Comparison of ENCODE assay signal across 8 cellular contexts in genomic region chr10:119199231-119199992, GRCh38. TPM values are rescaled to one million over a fixed set of nuclear protein-coding genes. Genes with fewer than 3 reads are reported as not detected.
A peak's percentile ranks its signal among the peaks of the same experiment; 100 is the strongest.
DNase-seq lines count a peak whose midpoint lies in the region; ATAC-seq, FAIRE-seq and TF ChIP-seq lines count a peak whose summit lies in the region.

No MANE protein-coding gene starts in this region.

- no peaks in the 10 kb centered on the region for H3K9me2 ChIP-seq in hepatocyte (replicated peaks; ENCODE audit: insufficient read depth)

- 64% methylated on average over 9 of the region's 9 CpGs for WGBS in GM12878 (ENCODE audit: insufficient coverage, insufficient replicate concordance, low lambda C conversion rate, missing lambda C conversion rate)
- WGBS in hepatocyte (ENCODE audit: low lambda C conversion rate, missing lambda C conversion rate), result 41% methylated on average over 9 of the region's 9 CpGs

- no peak overlapping the region for H2AFZ ChIP-seq in GM12878 (ENCODE audit: control insufficient read depth, low read depth, low read length)
- H2AFZ ChIP-seq in hepatocyte, result no peak overlapping the region

- DNase-seq in A673 (ENCODE audit: low spot score) (peak; percentile 86), GM06990 (ENCODE audit: extremely low read depth, insufficient read length) (no peak), HUDEP-2 (lab: John Stamatoyannopoulos, UW; ENCODE audit: unreplicated experiment in 76 of 76) (peak in 44 of 76 experiments; percentile 4 to 69 (median 24)), SHP77 (lab: John Stamatoyannopoulos, UW) (peak; percentile 80 to 86), GM12878 (ENCODE audit: low read depth, low spot score) (no peak), hepatocyte (ENCODE audit: low spot score) (peak; percentile 88), retinal pigment epithelial cell (ENCODE audit: low read depth) (no peak)

- TF ChIP-seq CTCF in A673 (conservative IDR thresholded peaks at IDR 0.05; ENCODE audit: low read depth, low read length) (peak; percentile 86), GM06990 (IDR thresholded peaks at IDR 0.05; ENCODE audit: insufficient read depth, low read length, poor library complexity, severe bottlenecking) (peak; percentile 68), GM12878 (IDR thresholded peaks at IDR 0.05 in 2 of 3, conservative IDR thresholded peaks at IDR 0.05 in 1 of 3; ENCODE audit: control insufficient read depth in 2 of 3, extremely low read depth in 1 of 3, insufficient read depth in 1 of 3, low read depth in 3 of 3, low read length in 3 of 3) (peak; percentile 72 to 88 (median 80)), hepatocyte (IDR thresholded peaks at IDR 0.05; ENCODE audit: poor library complexity) (peak; percentile 85), retinal pigment epithelial cell (conservative IDR thresholded peaks at IDR 0.05; ENCODE audit: low read depth, low read length) (peak; percentile 83)

- H3K79me2 ChIP-seq in GM12878 (ENCODE audit: control insufficient read depth, insufficient read depth, low read length) (no peaks in the 10 kb centered on the region), hepatocyte (no peaks in the 10 kb centered on the region)

- POLR2A ChIA-PET in A673 (lab: Charles Lee; ENCODE audit: low non-redundant PET), result no interaction called here
- POLR2A ChIA-PET in GM12878 (lab: Charles Lee), result interaction anchor here (0.6 to 2.2 kb wide), 6 partner anchors 12 to 743 kb away, joined by 3 to 6 read pairs (median 3); no protein-coding TSS in a partner anchor

- H3K27ac ChIP-seq in A673 (ENCODE audit: low read depth, low read length, poor library complexity, severe bottlenecking), result no peak overlapping the region
- no peak overlapping the region for H3K27ac ChIP-seq in GM12878 (ENCODE audit: control insufficient read depth, insufficient read depth)
- H3K27ac ChIP-seq in hepatocyte, result no peak overlapping the region

- FAIRE-seq in GM12878 (lab: Jason Lieb, UNC), result peak; percentile 81

- H4K20me1 ChIP-seq in GM12878 (ENCODE audit: control insufficient read depth, insufficient read depth), result no peaks in the 10 kb centered on the region
- H4K20me1 ChIP-seq in hepatocyte (ENCODE audit: insufficient read depth, poor library complexity, severe bottlenecking), result no peaks in the 10 kb centered on the region

- RAD21 ChIA-PET in GM12878 (lab: Charles Lee; ENCODE audit: unreplicated experiment), result interaction anchor here (0.7 to 3.1 kb wide), 43 partner anchors 9 to 466 kb away, joined by 3 to 42 read pairs (median 4); partner anchors contain the start of genes GRK5, NANOS1 and RGS10

- ATAC-seq in GM12878, result peak; percentile 93
- ATAC-seq in GM21447 (IDR thresholded peaks at IDR 0.05; ENCODE audit: unreplicated experiment), result no peak

- no peak overlapping the region for H3K4me3 ChIP-seq in A673 (ENCODE audit: low read depth, low read length, poor library complexity, severe bottlenecking)
- no peak overlapping the region for H3K4me3 ChIP-seq in GM06990 (replicated peaks; ENCODE audit: low read depth, low read length)
- no peak overlapping the region for H3K4me3 ChIP-seq in GM12878
- no peak overlapping the region for H3K4me3 ChIP-seq in hepatocyte
- no peak overlapping the region for H3K4me3 ChIP-seq in retinal pigment epithelial cell (ENCODE audit: low read length)

- TF ChIP-seq EP300 in GM12878 (IDR thresholded peaks at IDR 0.05; ENCODE audit: borderline replicate concordance in 1 of 2, control insufficient read depth in 1 of 2, low read depth in 2 of 2, low read length in 2 of 2), result no peak

- no TSS peak for BruUV-seq in A673 (replicated peaks; lab: Mats Ljungman, UMichigan)
- BruUV-seq in GM12878 (replicated peaks; lab: Mats Ljungman, UMichigan), result no TSS peak

- H3K4me2 ChIP-seq in GM12878 (ENCODE audit: control insufficient read depth, insufficient read depth) (no peak overlapping the region), hepatocyte (peak overlapping the region; percentile 55)

- CTCF ChIA-PET in A673 (lab: Charles Lee), result interaction anchor here (0.5 to 2.1 kb wide), 13 partner anchors 7 to 724 kb away, joined by 3 to 35 read pairs (median 7); partner anchors contain the start of gene PRDX3
- CTCF ChIA-PET in GM12878 (lab: Yijun Ruan, JAX), result interaction anchor here (0.5 to 7.4 kb wide), 78 partner anchors 9 to 1703 kb away, joined by 3 to 89 read pairs (median 4); partner anchors contain the start of genes CACUL1, GRK5, NANOS1 and PRDX3

- no peak for TF ChIP-seq POLR2A in GM12878 (IDR thresholded peaks at IDR 0.05; ENCODE audit: low read depth, low read length)

- SMC1A ChIA-PET in GM12878 (lab: Charles Lee; ENCODE audit: uncharacterized antibody, unreplicated experiment), result interaction anchor here (0.6 to 3.0 kb wide), 47 partner anchors 9 to 632 kb away, joined by 3 to 30 read pairs (median 4); no protein-coding TSS in a partner anchor

- no peaks in the 10 kb centered on the region for H3K27me3 ChIP-seq in A673 (replicated peaks; ENCODE audit: insufficient read depth, low read depth, low read length, poor library complexity)
- no peaks in the 10 kb centered on the region for H3K27me3 ChIP-seq in GM06990 (replicated peaks; ENCODE audit: control insufficient read depth, insufficient read depth, low read length)
- H3K27me3 ChIP-seq in GM12878 (replicated peaks in 1 of 2; ENCODE audit: control insufficient read depth in 2 of 2, insufficient read depth in 2 of 2, low read length in 1 of 2), result no peaks in the 10 kb centered on the region
- H3K27me3 ChIP-seq in hepatocyte, result no peaks in the 10 kb centered on the region

- H3K4me1 ChIP-seq in A673 (ENCODE audit: insufficient read depth, low read length, poor library complexity, severe bottlenecking) (peaks cover 14% of the 10 kb centered on the region), GM12878 (ENCODE audit: control insufficient read depth, insufficient read depth, low read length) (no peaks in the 10 kb centered on the region), hepatocyte (ENCODE audit: insufficient read depth) (no peaks in the 10 kb centered on the region)

- TF ChIP-seq RAD21 in GM12878 (IDR thresholded peaks at IDR 0.05; ENCODE audit: insufficient read depth, low read depth, low read length), result peak; percentile 84

- no peak overlapping the region for H3K9ac ChIP-seq in GM12878 (ENCODE audit: control insufficient read depth, insufficient read depth, low read length)

- H3K36me3 ChIP-seq in A673 (ENCODE audit: insufficient read depth, low read length, poor library complexity, severe bottlenecking) (no peaks in the 10 kb centered on the region), GM06990 (ENCODE audit: control insufficient read depth, insufficient read depth, low read length) (no peaks in the 10 kb centered on the region), GM12878 (ENCODE audit: control insufficient read depth in 2 of 2, insufficient read depth in 2 of 2, low read length in 1 of 2) (no peaks in the 10 kb centered on the region), hepatocyte (replicated peaks; ENCODE audit: insufficient read depth, low read depth) (no peaks in the 10 kb centered on the region)

- H3K9me3 ChIP-seq in A673 (ENCODE audit: low read depth, low read length, poor library complexity, severe bottlenecking), result no peaks in the 10 kb centered on the region
- H3K9me3 ChIP-seq in GM12878 (replicated peaks; ENCODE audit: control insufficient read depth, insufficient read depth, low read length), result no peaks in the 10 kb centered on the region
- no peaks in the 10 kb centered on the region for H3K9me3 ChIP-seq in hepatocyte (ENCODE audit: low read depth)

- in situ Hi-C loops in GM12878 (cut with MboI), result loop anchor here (5.0 to 25.0 kb wide), 2 partner anchors 218 to 637 kb away; no protein-coding TSS in a partner anchor

- intact Hi-C loops in A673 (cut with micrococcal nuclease; ENCODE audit: unreplicated experiment), result loop anchor here (1.0 to 2.0 kb wide), 3 partner anchors 217 to 290 kb away; no protein-coding TSS in a partner anchor
- intact Hi-C loops in GM12878 (cut with micrococcal nuclease; ENCODE audit: unreplicated experiment), result loop anchor here (1.0 kb wide), 2 partner anchors 218 to 246 kb away; no protein-coding TSS in a partner anchor

RNA-seq across cellular contexts. Expression of gene GRK5, which starts 8.0 kb away (rescaled TPM):
- 54.7 and 58.2 TPM in 2 replicates for total RNA-seq in A673 (2021)
- total RNA-seq in GM12878 (2013; cell fraction: nucleolus; rRNA removed), result 11.5 and 12.2 TPM in 2 replicates
- 15.3 and 15.6 TPM in 2 replicates for total RNA-seq in GM12878 (2014; rRNA removed)
- total RNA-seq in GM12878 (2014; rRNA removed; fragmentation: Illumina TruSeq; extraction: Trizol), result 13.4 and 14.1 TPM in 2 replicates
- 20.7 and 21.4 TPM in 2 replicates for total RNA-seq in GM12878 (2021)
- polyA plus RNA-seq in GM12878 (2011; ENCODE audit: low read depth), result 7.6 TPM
- 2.8 and 4.0 TPM in 2 replicates for polyA plus RNA-seq in GM12878 (2011; rRNA removed)
- 3.7 and 3.9 TPM in 2 replicates for polyA plus RNA-seq in GM12878 (2011; cell fraction: cytosol; rRNA removed)
- polyA plus RNA-seq in GM12878 (2011; cell fraction: nucleus; rRNA removed), result 7.0 and 7.8 TPM in 2 replicates
- 13.7 and 16.7 TPM in 2 replicates for polyA plus RNA-seq in GM12878 (2012)
- polyA plus RNA-seq in GM12878 (2014; fragmentation: Illumina TruSeq; extraction: Trizol), result 21.3 and 22.1 TPM in 2 replicates
- under 1 TPM; 0.11 to 0.86 TPM for polyA plus RNA-seq in GM12878 (2014; fragmentation: Nextera tagmentation; extraction: Ambion mirVana)
- polyA plus RNA-seq in GM12878 (2014; rRNA removed), result 13.4 and 13.9 TPM in 2 replicates
- 1 to 10 TPM; 5.7 to 6.7 TPM for polyA plus RNA-seq in GM12878 (2016; fragmentation: Nextera tagmentation; extraction: Ambion mirVana)
- polyA minus RNA-seq in GM12878 (2011; rRNA and poly(A)+ RNA removed), result 2.6 and 3.5 TPM in 2 replicates
- polyA minus RNA-seq in GM12878 (2011; cell fraction: cytosol; rRNA and poly(A)+ RNA removed), result 1.3 and 1.9 TPM in 2 replicates
- polyA minus RNA-seq in GM12878 (2011; cell fraction: nucleus; rRNA and poly(A)+ RNA removed), result 2.4 and 3.3 TPM in 2 replicates
- 19.9 and 20.5 TPM in 2 replicates for total RNA-seq in hepatocyte
- polyA plus RNA-seq in hepatocyte, result 7.6 and 8.7 TPM in 2 replicates

RNA-seq across cellular contexts. Expression of gene PRDX3, which starts 20.8 kb away (rescaled TPM):
- total RNA-seq in A673 (2021), result 215 and 234 TPM in 2 replicates
- total RNA-seq in GM12878 (2013; cell fraction: nucleolus; rRNA removed), result 46.3 and 60.4 TPM in 2 replicates
- 334 and 363 TPM in 2 replicates for total RNA-seq in GM12878 (2014; rRNA removed)
- 240 and 248 TPM in 2 replicates for total RNA-seq in GM12878 (2014; rRNA removed; fragmentation: Illumina TruSeq; extraction: Trizol)
- total RNA-seq in GM12878 (2021), result 195 TPM in 2 replicates
- 110 TPM for polyA plus RNA-seq in GM12878 (2011; ENCODE audit: low read depth)
- 463 and 554 TPM in 2 replicates for polyA plus RNA-seq in GM12878 (2011; rRNA removed)
- polyA plus RNA-seq in GM12878 (2011; cell fraction: cytosol; rRNA removed), result 198 and 231 TPM in 2 replicates
- polyA plus RNA-seq in GM12878 (2011; cell fraction: nucleus; rRNA removed), result 171 and 180 TPM in 2 replicates
- polyA plus RNA-seq in GM12878 (2012), result 130 and 177 TPM in 2 replicates
- 262 and 272 TPM in 2 replicates for polyA plus RNA-seq in GM12878 (2014; fragmentation: Illumina TruSeq; extraction: Trizol)
- polyA plus RNA-seq in GM12878 (2014; fragmentation: Nextera tagmentation; extraction: Ambion mirVana), result 1,000 to 10,000 TPM in 1 of 2 experiments, 100 to 1,000 TPM in 1; 827 to 1,431 TPM
- 254 and 258 TPM in 2 replicates for polyA plus RNA-seq in GM12878 (2014; rRNA removed)
- polyA plus RNA-seq in GM12878 (2016; fragmentation: Nextera tagmentation; extraction: Ambion mirVana), result 100 to 1,000 TPM; 631 to 689 TPM
- polyA minus RNA-seq in GM12878 (2011; rRNA and poly(A)+ RNA removed), result 268 and 279 TPM in 2 replicates
- 55.9 and 72.6 TPM in 2 replicates for polyA minus RNA-seq in GM12878 (2011; cell fraction: cytosol; rRNA and poly(A)+ RNA removed)
- 53.2 and 79.4 TPM in 2 replicates for polyA minus RNA-seq in GM12878 (2011; cell fraction: nucleus; rRNA and poly(A)+ RNA removed)
- 326 and 333 TPM in 2 replicates for total RNA-seq in hepatocyte
- 282 and 294 TPM in 2 replicates for polyA plus RNA-seq in hepatocyte

RNA-seq across cellular contexts. Expression of gene SFXN4, which starts 33.9 kb away (rescaled TPM):
- total RNA-seq in A673 (2021), result 67.3 and 72.9 TPM in 2 replicates
- total RNA-seq in GM12878 (2013; cell fraction: nucleolus; rRNA removed), result 17.9 and 30.9 TPM in 2 replicates
- total RNA-seq in GM12878 (2014; rRNA removed), result 41.7 and 44.9 TPM in 2 replicates
- 37.8 and 40.7 TPM in 2 replicates for total RNA-seq in GM12878 (2014; rRNA removed; fragmentation: Illumina TruSeq; extraction: Trizol)
- total RNA-seq in GM12878 (2021), result 39.7 and 45.3 TPM in 2 replicates
- polyA plus RNA-seq in GM12878 (2011; ENCODE audit: low read depth), result 22.3 TPM
- 40.7 and 48.5 TPM in 2 replicates for polyA plus RNA-seq in GM12878 (2011; rRNA removed)
- 31.6 and 32.4 TPM in 2 replicates for polyA plus RNA-seq in GM12878 (2011; cell fraction: cytosol; rRNA removed)
- 39.3 and 40.6 TPM in 2 replicates for polyA plus RNA-seq in GM12878 (2011; cell fraction: nucleus; rRNA removed)
- polyA plus RNA-seq in GM12878 (2012), result 21.5 and 27.6 TPM in 2 replicates
- polyA plus RNA-seq in GM12878 (2014; fragmentation: Illumina TruSeq; extraction: Trizol), result 45.9 and 81.1 TPM in 2 replicates
- polyA plus RNA-seq in GM12878 (2014; fragmentation: Nextera tagmentation; extraction: Ambion mirVana), result 100 to 1,000 TPM in 1 of 2 experiments, 10 to 100 TPM in 1; 71.9 to 111 TPM
- 51.8 and 54.4 TPM in 2 replicates for polyA plus RNA-seq in GM12878 (2014; rRNA removed)
- polyA plus RNA-seq in GM12878 (2016; fragmentation: Nextera tagmentation; extraction: Ambion mirVana), result 10 to 100 TPM; 58.1 to 61.2 TPM
- 22.2 and 24.2 TPM in 2 replicates for polyA minus RNA-seq in GM12878 (2011; rRNA and poly(A)+ RNA removed)
- polyA minus RNA-seq in GM12878 (2011; cell fraction: cytosol; rRNA and poly(A)+ RNA removed), result 10.5 and 13.4 TPM in 2 replicates
- polyA minus RNA-seq in GM12878 (2011; cell fraction: nucleus; rRNA and poly(A)+ RNA removed), result 7.7 and 16.3 TPM in 2 replicates
- total RNA-seq in hepatocyte, result 22.8 and 27.2 TPM in 2 replicates
- polyA plus RNA-seq in hepatocyte, result 40.3 and 41.5 TPM in 2 replicates

Comparison
In these comparisons a context has a peak if more than half of its experiments do, and no peak if none do; other contexts are left out.
1. DNase-seq: peak in A673 (single experiment), HUDEP-2 (44 of 76), SHP77 (2 of 2) and hepatocyte (single experiment); none in GM06990 (single experiment), GM12878 (single experiment) and retinal pigment epithelial cell (single experiment).
2. Peak in every context shown above with its lines, with median percentiles within 50 percentile points of each other: CTCF ChIP-seq.